In genomic region chr17:75773121-75773807, GRCh38 we compare ENCODE assay signal across 15 cellular contexts. TPM values are rescaled to one million over a fixed set of nuclear protein-coding genes. Genes with fewer than 3 reads are reported as not detected.
DNase-seq lines count a peak whose midpoint lies in the region; ATAC-seq and TF ChIP-seq lines count a peak whose summit lies in the region.
"Had no signal": no experiment of that assay in that cellular context is flagged by ENCODE, and none has a peak within 500 bp of the region (broad histone marks: within the 10 kb centered on the region; RNA-seq: fewer than 3 reads in every experiment).

No MANE protein-coding gene starts in this region.

- H3K4me1 ChIP-seq in hepatocyte (ENCODE audit: insufficient read depth) (no peaks in the 10 kb centered on the region), psoas muscle (peaks cover 51% of the 10 kb centered on the region)

- H3K4me3 ChIP-seq in hepatocyte (no peak overlapping the region), psoas muscle (peak overlapping the region; percentile 22)

- no peak overlapping the region for H2AFZ ChIP-seq in hepatocyte

- peak; percentile 28 to 57 (median 32) for ATAC-seq in psoas muscle
- ATAC-seq in HG03135 (IDR thresholded peaks at IDR 0.05; ENCODE audit: unreplicated experiment) = no peak
- no peak for ATAC-seq in HG03342 (IDR thresholded peaks at IDR 0.05; ENCODE audit: unreplicated experiment)

- no peaks in the 10 kb centered on the region for H3K9me2 ChIP-seq in hepatocyte (replicated peaks; ENCODE audit: insufficient read depth)

- no peaks in the 10 kb centered on the region for H3K27me3 ChIP-seq in hepatocyte
- no peaks in the 10 kb centered on the region for H3K27me3 ChIP-seq in psoas muscle (ENCODE audit: insufficient read depth in 3 of 3, low read length in 2 of 3)

- POLR2A ChIA-PET in RWPE1 (lab: Yijun Ruan, JAX; ENCODE audit: low non-redundant PET) = no interaction called here

- TF ChIP-seq CTCF in RWPE1 (conservative IDR thresholded peaks at IDR 0.05; ENCODE audit: low read depth) (no peak), hepatocyte (IDR thresholded peaks at IDR 0.05; ENCODE audit: poor library complexity) (no peak), psoas muscle (IDR thresholded peaks at IDR 0.05) (no peak)

- peak; percentile 10 for DNase-seq in Daoy (ENCODE audit: low read depth)
- DNase-seq in RWPE1 (ENCODE audit: low spot score) = no peak
- peak; percentile 13 for DNase-seq in hepatocyte (ENCODE audit: low spot score)
- peak in 1 of 2 donors; percentile 66 for DNase-seq in psoas muscle
- no peak for DNase-seq in mucosa of gallbladder (ENCODE audit: low spot score)
- no peak for DNase-seq in substantia nigra (lab: John Stamatoyannopoulos, UW)
- DNase-seq: activated CD8-positive, alpha-beta memory T cell treated with anti-CD3 and anti-CD28 coated beads, Interleukin-2, amount 50 U/mL, for 4 hours; Karpas-422; mammary epithelial cell; NCI-H1930; NCI-H526; SIG-M5 had no signal

- H3K36me3 ChIP-seq in hepatocyte (replicated peaks; ENCODE audit: insufficient read depth, low read depth) (peaks cover 6% of the 10 kb centered on the region), psoas muscle (ENCODE audit: insufficient read depth in 1 of 2, low read depth in 1 of 2) (peaks cover 0 to 37% of the 10 kb centered on the region in 2 donors)

- H3K27ac ChIP-seq in RWPE1 = peak overlapping the region; percentile 73
- no peak overlapping the region for H3K27ac ChIP-seq in hepatocyte
- H3K27ac ChIP-seq in psoas muscle = peak overlapping the region; percentile 89
- H3K27ac ChIP-seq in substantia nigra (ENCODE audit: low read depth, low read length, poor library complexity, severe bottlenecking) = no peak overlapping the region
- H3K27ac ChIP-seq: C4-2B had no signal

- H3K9me3 ChIP-seq in hepatocyte (ENCODE audit: low read depth) = no peaks in the 10 kb centered on the region
- no peaks in the 10 kb centered on the region for H3K9me3 ChIP-seq in psoas muscle

- H4K20me1 ChIP-seq in hepatocyte (ENCODE audit: insufficient read depth, poor library complexity, severe bottlenecking) = peaks cover 30% of the 10 kb centered on the region

- intact Hi-C loops in psoas muscle (cut with DNase I) = no loop called here

- CTCF ChIA-PET in RWPE1 (lab: Yijun Ruan, JAX) = interaction anchor here (0.6 to 2.4 kb wide), 7 partner anchors 8 to 73 kb away, joined by 3 to 15 read pairs (median 4); partner anchors contain the start of gene GALK1

- 86% methylated on average over 12 of the region's 12 CpGs for WGBS in hepatocyte (ENCODE audit: low lambda C conversion rate, missing lambda C conversion rate)
- WGBS in psoas muscle, 3 donors = 56 to 60% (median 56%) methylated on average over 12 of the region's 12 CpGs

- H3K79me2 ChIP-seq in hepatocyte = peaks cover 19% of the 10 kb centered on the region

- no peak overlapping the region for H3K4me2 ChIP-seq in hepatocyte

RNA-seq across cellular contexts. Expression of gene GALK1, which starts 8.3 kb away (rescaled TPM):
- total RNA-seq in Daoy (2014; rRNA removed; shearing (Covaris generic)) = 14.3 and 29.9 TPM in 2 replicates
- total RNA-seq in hepatocyte = 63.7 and 76.4 TPM in 2 replicates
- 139 and 161 TPM in 2 replicates for polyA plus RNA-seq in hepatocyte
- 10 to 100 TPM in 1 of 4 donors, 1 to 10 TPM in 3; 7.1 to 13.2 (median 9.4) TPM for total RNA-seq in psoas muscle
- polyA plus RNA-seq in psoas muscle = 10 to 100 TPM in 2 of 3 donors, 1 to 10 TPM in 1; 8.3 to 12.8 (median 11.0) TPM
- total RNA-seq in mucosa of gallbladder = 35.9 TPM

RNA-seq across cellular contexts. Expression of gene UNK, which starts 11.3 kb away (rescaled TPM):
- 36.8 and 40.6 TPM in 2 replicates for total RNA-seq in Daoy (2014; rRNA removed; shearing (Covaris generic))
- 26.7 and 30.9 TPM in 2 replicates for total RNA-seq in hepatocyte
- 22.3 and 28.2 TPM in 2 replicates for polyA plus RNA-seq in hepatocyte
- total RNA-seq in psoas muscle = 10 to 100 TPM in 1 of 4 donors, 1 to 10 TPM in 3; 7.9 to 11.6 (median 8.2) TPM
- polyA plus RNA-seq in psoas muscle = 10 to 100 TPM in 1 of 3 donors, 1 to 10 TPM in 2; 6.9 to 13.7 (median 9.5) TPM
- total RNA-seq in mucosa of gallbladder = 26.6 TPM

RNA-seq across cellular contexts. Expression of gene ITGB4, which starts 52.0 kb away (rescaled TPM):
- 3.6 and 3.9 TPM in 2 replicates for total RNA-seq in Daoy (2014; rRNA removed; shearing (Covaris generic))
- 11.5 and 15.7 TPM in 2 replicates for total RNA-seq in hepatocyte
- polyA plus RNA-seq in hepatocyte = 19.4 and 23.5 TPM in 2 replicates
- total RNA-seq in psoas muscle = 1 to 10 TPM; 1.3 to 5.7 (median 3.9) TPM
- polyA plus RNA-seq in psoas muscle = 1 to 10 TPM; 1.5 to 2.1 (median 1.6) TPM
- 317 TPM for total RNA-seq in mucosa of gallbladder

Comparison
In these comparisons a context has a peak if more than half of its experiments do, and no peak if none do; other contexts are left out.
1. DNase-seq: peak in Daoy (single experiment) and hepatocyte (single experiment); none in RWPE1 (single experiment), mucosa of gallbladder (single experiment) and substantia nigra (0 of 49).
2. H3K27ac ChIP-seq: peak in RWPE1 (single experiment) and psoas muscle (single experiment); none in hepatocyte (single experiment) and substantia nigra (single experiment).
3. ATAC-seq: peak in psoas muscle (4 of 4); none in HG03135 (single experiment) and HG03342 (single experiment).
4. RNA of gene ITGB4, which starts 52.0 kb away (total RNA-seq): 317 TPM in mucosa of gallbladder (single experiment); 11.5 to 15.7 TPM in hepatocyte, 3.6 to 3.9 TPM in Daoy and 1.3 to 5.7 TPM in psoas muscle; every median in the first group is over 10 times any median in the second.